ENCODE assay signal across 2 cellular contexts in the genomic region with DNA sequence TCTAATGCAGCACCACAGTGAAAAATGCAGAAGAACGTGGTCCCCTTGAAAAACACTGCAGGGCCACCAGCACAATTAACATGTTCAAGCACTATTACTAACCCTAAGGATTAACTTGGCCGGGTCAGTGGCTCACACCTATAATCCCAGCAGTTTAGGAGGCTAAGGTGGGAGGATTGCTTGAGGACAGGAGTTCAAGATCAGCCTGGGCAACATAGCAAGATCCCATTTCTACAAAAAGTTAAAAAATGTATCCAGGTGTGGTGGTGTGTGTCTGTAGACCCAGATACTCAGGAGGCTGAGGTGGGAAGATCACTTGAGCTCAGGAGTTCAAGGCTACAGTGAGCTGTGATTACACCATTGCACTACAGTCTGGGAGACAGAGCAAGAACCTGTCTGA.
TF ChIP-seq lines count a peak whose summit lies in the region.

No MANE protein-coding gene starts in this region.

TF ChIP-seq in WTC11, 78 proteins besides CTCF, POLR2A, EP300 and RAD21:
- TF ChIP-seq AFF4 (CRISPR knock-in tag; IDR thresholded peaks at IDR 0.05; ENCODE audit: borderline replicate concordance) (no peak), ZNF121 (CRISPR knock-in tag; IDR thresholded peaks at IDR 0.05) (peak; percentile 92)
TF ChIP-seq in WTC11: peak in this region for 1.

TF ChIP-seq in HepG2, 621 proteins besides CTCF, POLR2A, EP300 and RAD21:
- TF ChIP-seq ZMYM3 (CRISPR knock-in tag; IDR thresholded peaks at IDR 0.05) (0 out of 2 replicates have a peak, but pooled peaks have one; percentile 24), FOXM1 (CRISPR knock-in tag; IDR thresholded peaks at IDR 0.05) (no peak), ZNF556 (CRISPR knock-in tag; IDR thresholded peaks at IDR 0.05; ENCODE audit: borderline replicate concordance) (no peak), SRSF4 (IDR thresholded peaks at IDR 0.05; ENCODE audit: low read depth, low read length, poor library complexity, severe bottlenecking) (no peak), ZNF121 (CRISPR knock-in tag; IDR thresholded peaks at IDR 0.05) (peak; percentile 97), ZC3H13 (CRISPR knock-in tag; IDR thresholded peaks at IDR 0.05) (no peak), BHLHE40 (IDR thresholded peaks at IDR 0.05; ENCODE audit: low read length) (no peak), HMGA1 (CRISPR knock-in tag; conservative IDR thresholded peaks at IDR 0.05) (no peak), GPN1 (CRISPR knock-in tag; IDR thresholded peaks at IDR 0.05; ENCODE audit: borderline replicate concordance) (no peak), ELF1 (CRISPR knock-in tag; IDR thresholded peaks at IDR 0.05) (no peak), SNAPC5 (CRISPR knock-in tag; IDR thresholded peaks at IDR 0.05; ENCODE audit: borderline replicate concordance) (no peak), REL (CRISPR knock-in tag; conservative IDR thresholded peaks at IDR 0.05) (no peak), EED (CRISPR knock-in tag; IDR thresholded peaks at IDR 0.05) (no peak), POLR2G (IDR thresholded peaks at IDR 0.05; ENCODE audit: low read depth, low read length) (no peak), NFE2L2 (IDR thresholded peaks at IDR 0.05; ENCODE audit: low read length) (no peak), MEIS2 (CRISPR knock-in tag; IDR thresholded peaks at IDR 0.05) (no peak), FOSL1 (CRISPR knock-in tag; IDR thresholded peaks at IDR 0.05; ENCODE audit: borderline replicate concordance) (no peak), SUZ12 (IDR thresholded peaks at IDR 0.05; ENCODE audit: low read depth, low read length) (no peak), PHB2 (IDR thresholded peaks at IDR 0.05; ENCODE audit: partially characterized antibody) (no peak)
- TF ChIP-seq, protein P1, sequence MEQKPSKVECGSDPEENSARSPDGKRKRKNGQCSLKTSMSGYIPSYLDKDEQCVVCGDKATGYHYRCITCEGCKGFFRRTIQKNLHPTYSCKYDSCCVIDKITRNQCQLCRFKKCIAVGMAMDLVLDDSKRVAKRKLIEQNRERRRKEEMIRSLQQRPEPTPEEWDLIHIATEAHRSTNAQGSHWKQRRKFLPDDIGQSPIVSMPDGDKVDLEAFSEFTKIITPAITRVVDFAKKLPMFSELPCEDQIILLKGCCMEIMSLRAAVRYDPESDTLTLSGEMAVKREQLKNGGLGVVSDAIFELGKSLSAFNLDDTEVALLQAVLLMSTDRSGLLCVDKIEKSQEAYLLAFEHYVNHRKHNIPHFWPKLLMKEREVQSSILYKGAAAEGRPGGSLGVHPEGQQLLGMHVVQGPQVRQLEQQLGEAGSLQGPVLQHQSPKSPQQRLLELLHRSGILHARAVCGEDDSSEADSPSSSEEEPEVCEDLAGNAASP (CRISPR knock-in tag; IDR thresholded peaks at IDR 0.05; ENCODE audit: borderline replicate concordance): no peak
- TF ChIP-seq, protein P2, sequence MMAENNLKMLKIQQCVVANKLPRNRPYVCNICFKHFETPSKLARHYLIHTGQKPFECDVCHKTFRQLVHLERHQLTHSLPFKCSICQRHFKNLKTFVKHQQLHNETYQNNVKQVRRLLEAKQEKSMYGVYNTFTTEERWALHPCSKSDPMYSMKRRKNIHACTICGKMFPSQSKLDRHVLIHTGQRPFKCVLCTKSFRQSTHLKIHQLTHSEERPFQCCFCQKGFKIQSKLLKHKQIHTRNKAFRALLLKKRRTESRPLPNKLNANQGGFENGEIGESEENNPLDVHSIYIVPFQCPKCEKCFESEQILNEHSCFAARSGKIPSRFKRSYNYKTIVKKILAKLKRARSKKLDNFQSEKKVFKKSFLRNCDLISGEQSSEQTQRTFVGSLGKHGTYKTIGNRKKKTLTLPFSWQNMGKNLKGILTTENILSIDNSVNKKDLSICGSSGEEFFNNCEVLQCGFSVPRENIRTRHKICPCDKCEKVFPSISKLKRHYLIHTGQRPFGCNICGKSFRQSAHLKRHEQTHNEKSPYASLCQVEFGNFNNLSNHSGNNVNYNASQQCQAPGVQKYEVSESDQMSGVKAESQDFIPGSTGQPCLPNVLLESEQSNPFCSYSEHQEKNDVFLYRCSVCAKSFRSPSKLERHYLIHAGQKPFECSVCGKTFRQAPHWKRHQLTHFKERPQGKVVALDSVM (CRISPR knock-in tag; IDR thresholded peaks at IDR 0.05): peak; percentile 33; the same call in 1 of the 2 replicates
- TF ChIP-seq, protein P3, sequence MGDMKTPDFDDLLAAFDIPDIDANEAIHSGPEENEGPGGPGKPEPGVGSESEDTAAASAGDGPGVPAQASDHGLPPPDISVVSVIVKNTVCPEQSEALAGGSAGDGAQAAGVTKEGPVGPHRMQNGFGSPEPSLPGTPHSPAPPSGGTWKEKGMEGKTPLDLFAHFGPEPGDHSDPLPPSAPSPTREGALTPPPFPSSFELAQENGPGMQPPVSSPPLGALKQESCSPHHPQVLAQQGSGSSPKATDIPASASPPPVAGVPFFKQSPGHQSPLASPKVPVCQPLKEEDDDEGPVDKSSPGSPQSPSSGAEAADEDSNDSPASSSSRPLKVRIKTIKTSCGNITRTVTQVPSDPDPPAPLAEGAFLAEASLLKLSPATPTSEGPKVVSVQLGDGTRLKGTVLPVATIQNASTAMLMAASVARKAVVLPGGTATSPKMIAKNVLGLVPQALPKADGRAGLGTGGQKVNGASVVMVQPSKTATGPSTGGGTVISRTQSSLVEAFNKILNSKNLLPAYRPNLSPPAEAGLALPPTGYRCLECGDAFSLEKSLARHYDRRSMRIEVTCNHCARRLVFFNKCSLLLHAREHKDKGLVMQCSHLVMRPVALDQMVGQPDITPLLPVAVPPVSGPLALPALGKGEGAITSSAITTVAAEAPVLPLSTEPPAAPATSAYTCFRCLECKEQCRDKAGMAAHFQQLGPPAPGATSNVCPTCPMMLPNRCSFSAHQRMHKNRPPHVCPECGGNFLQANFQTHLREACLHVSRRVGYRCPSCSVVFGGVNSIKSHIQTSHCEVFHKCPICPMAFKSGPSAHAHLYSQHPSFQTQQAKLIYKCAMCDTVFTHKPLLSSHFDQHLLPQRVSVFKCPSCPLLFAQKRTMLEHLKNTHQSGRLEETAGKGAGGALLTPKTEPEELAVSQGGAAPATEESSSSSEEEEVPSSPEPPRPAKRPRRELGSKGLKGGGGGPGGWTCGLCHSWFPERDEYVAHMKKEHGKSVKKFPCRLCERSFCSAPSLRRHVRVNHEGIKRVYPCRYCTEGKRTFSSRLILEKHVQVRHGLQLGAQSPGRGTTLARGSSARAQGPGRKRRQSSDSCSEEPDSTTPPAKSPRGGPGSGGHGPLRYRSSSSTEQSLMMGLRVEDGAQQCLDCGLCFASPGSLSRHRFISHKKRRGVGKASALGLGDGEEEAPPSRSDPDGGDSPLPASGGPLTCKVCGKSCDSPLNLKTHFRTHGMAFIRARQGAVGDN (CRISPR knock-in tag; IDR thresholded peaks at IDR 0.05): no peak
- TF ChIP-seq, protein P4, sequence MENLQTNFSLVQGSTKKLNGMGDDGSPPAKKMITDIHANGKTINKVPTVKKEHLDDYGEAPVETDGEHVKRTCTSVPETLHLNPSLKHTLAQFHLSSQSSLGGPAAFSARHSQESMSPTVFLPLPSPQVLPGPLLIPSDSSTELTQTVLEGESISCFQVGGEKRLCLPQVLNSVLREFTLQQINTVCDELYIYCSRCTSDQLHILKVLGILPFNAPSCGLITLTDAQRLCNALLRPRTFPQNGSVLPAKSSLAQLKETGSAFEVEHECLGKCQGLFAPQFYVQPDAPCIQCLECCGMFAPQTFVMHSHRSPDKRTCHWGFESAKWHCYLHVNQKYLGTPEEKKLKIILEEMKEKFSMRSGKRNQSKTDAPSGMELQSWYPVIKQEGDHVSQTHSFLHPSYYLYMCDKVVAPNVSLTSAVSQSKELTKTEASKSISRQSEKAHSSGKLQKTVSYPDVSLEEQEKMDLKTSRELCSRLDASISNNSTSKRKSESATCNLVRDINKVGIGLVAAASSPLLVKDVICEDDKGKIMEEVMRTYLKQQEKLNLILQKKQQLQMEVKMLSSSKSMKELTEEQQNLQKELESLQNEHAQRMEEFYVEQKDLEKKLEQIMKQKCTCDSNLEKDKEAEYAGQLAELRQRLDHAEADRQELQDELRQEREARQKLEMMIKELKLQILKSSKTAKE (CRISPR knock-in tag; IDR thresholded peaks at IDR 0.05; ENCODE audit: borderline replicate concordance): no peak
- TF ChIP-seq, protein P5, sequence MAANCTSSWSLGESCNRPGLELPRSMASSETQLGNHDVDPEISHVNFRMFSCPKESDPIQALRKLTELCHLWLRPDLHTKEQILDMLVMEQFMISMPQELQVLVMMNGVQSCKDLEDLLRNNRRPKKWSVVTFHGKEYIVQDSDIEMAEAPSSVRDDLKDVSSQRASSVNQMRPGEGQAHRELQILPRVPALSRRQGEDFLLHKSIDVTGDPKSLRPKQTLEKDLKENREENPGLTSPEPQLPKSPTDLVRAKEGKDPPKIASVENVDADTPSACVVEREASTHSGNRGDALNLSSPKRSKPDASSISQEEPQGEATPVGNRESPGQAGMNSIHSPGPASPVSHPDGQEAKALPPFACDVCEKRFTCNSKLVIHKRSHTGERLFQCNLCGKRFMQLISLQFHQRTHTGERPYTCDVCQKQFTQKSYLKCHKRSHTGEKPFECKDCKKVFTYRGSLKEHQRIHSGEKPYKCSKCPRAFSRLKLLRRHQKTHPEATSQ (CRISPR knock-in tag; IDR thresholded peaks at IDR 0.05; ENCODE audit: borderline replicate concordance): no peak
